In the genomic region with DNA sequence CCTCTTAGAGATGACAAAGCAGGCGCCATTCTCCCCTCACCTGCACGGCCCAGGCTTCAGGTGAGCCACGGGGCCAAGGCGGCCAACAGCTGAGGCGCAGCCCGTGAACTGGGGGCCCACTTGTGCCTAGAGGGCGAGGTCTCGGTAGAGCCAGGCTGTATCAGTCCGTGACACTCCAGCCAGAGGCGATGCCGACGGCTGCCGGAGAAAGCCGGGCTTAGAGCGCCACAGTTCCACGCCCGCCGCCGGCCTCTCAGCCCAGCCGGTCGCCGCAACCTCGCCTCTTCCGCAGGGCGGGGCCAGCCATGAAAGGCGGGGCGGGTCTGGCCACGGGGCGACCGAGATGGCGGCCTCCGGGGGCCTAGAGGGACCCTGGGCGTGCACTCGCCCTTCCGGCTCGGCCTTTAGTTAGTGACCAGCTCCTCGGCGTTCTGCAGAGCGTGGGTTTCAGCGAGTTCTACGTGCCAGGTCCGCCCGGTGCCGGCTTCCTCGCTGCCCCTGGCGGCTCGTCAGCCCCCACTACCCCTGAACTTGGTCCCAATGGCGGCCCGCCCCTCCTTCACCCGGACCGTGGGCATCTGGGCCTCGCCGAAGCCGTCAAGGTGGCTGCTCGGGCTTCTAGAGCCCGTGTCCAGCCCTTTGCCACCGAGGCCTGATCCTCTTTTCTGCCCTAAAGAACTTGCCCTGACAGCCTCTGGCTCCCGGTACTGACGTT, we compare ENCODE assay signal across 8 cellular contexts. TPM values are rescaled to one million over a fixed set of nuclear protein-coding genes. Genes with fewer than 3 reads are reported as not detected.
DNase-seq lines count a peak whose midpoint lies in the region; ATAC-seq and TF ChIP-seq lines count a peak whose summit lies in the region.

A gene (plus strand): TSS at position 390 of the 715 bp plus-strand sequence. CDS start 881 bp downstream, outside the sequence.

- H3K4me1 Mint-ChIP-seq in naive thymus-derived CD4-positive, alpha-beta T cell, result peaks cover 17 to 39% (median 27%) of the 10 kb centered on the region in 7 donors
- peaks cover 13 to 45% of the 10 kb centered on the region in 2 donors for H3K4me1 Mint-ChIP-seq in stimulated activated naive B cell treated with anti-CD40 and anti-IgM and Interleukin-4, amounts not matched to agents 10 μg/mL and 1 μg/mL and 100 μg/mL, for 72 hours

- intact Hi-C loops in naive thymus-derived CD4-positive, alpha-beta T cell (cut with micrococcal nuclease), result loop anchor here (1.0 to 10.0 kb wide), 10 partner anchors 18 to 1490 kb away; a partner anchor contains a TSS

- peak in 1 of 6 experiments; percentile 10 for TF ChIP-seq CTCF in Peyer's patch (IDR thresholded peaks at IDR 0.05)

- DNase-seq in DMS53 (lab: John Stamatoyannopoulos, UW), result peak; percentile 85
- DNase-seq in Peyer's patch, result peak; percentile 86 to 96 (median 95)
- DNase-seq in activated T-helper 1 cell treated with Interleukin-2 at 50 U/mL for 16 hours (ENCODE audit: low read depth), result peak; percentile 75
- DNase-seq in fibroblast of gingiva (ENCODE audit: low read depth), result peak; percentile 89
- DNase-seq in naive thymus-derived CD4-positive, alpha-beta T cell, result peak; percentile 43 to 90 (median 73)
- peak; percentile 88 for DNase-seq in stimulated activated naive B cell treated with anti-CD40 and anti-IgM and Interleukin-4, amounts not matched to agents 10 μg/mL and 1 μg/mL and 100 μg/mL, for 72 hours

- no peaks in the 10 kb centered on the region for H3K9me3 ChIP-seq in HUES64 (ENCODE audit: insufficient read depth, low read depth, low read length)
- H3K9me3 ChIP-seq in Peyer's patch, result no peaks in the 10 kb centered on the region
- no peaks in the 10 kb centered on the region for H3K9me3 ChIP-seq in naive thymus-derived CD4-positive, alpha-beta T cell (ENCODE audit: control insufficient read depth in 2 of 3, low read length in 3 of 3)

- H3K4me1 ChIP-seq in HUES64 (ENCODE audit: insufficient read depth, low read length), result peaks cover 11% of the 10 kb centered on the region
- peaks cover 0 to 9% (median 0%) of the 10 kb centered on the region in 4 donors for H3K4me1 ChIP-seq in Peyer's patch
- peaks cover 0 to 15% of the 10 kb centered on the region in 2 donors for H3K4me1 ChIP-seq in naive thymus-derived CD4-positive, alpha-beta T cell (ENCODE audit: control insufficient read depth in 2 of 2, insufficient read depth in 2 of 2, low read length in 2 of 2)

- 1% methylated on average over 59 of the region's 59 CpGs for WGBS in HUES64

- peak; percentile 99 for ATAC-seq in GM21515 (IDR thresholded peaks at IDR 0.05; ENCODE audit: unreplicated experiment)
- ATAC-seq in naive thymus-derived CD4-positive, alpha-beta T cell, result peak; percentile 99
- peak; percentile 98 to 99 for ATAC-seq in stimulated activated naive B cell treated with anti-CD40 and anti-IgM and Interleukin-4, amounts not matched to agents 10 μg/mL and 1 μg/mL and 100 μg/mL, for 72 hours (replicated peaks)

- H3K4me3 ChIP-seq in HUES64 (ENCODE audit: low read length) (peak within 1 kb of the TSS; percentile 70), Peyer's patch (peak within 1 kb of the TSS; percentile 63 to 93 (median 72))
- H3K4me3 ChIP-seq in naive thymus-derived CD4-positive, alpha-beta T cell (ENCODE audit: low read length), result peak within 1 kb of the TSS; percentile 69

- H3K9me3 Mint-ChIP-seq in naive thymus-derived CD4-positive, alpha-beta T cell, result no peaks in the 10 kb centered on the region
- H3K9me3 Mint-ChIP-seq in stimulated activated naive B cell treated with anti-CD40 and anti-IgM and Interleukin-4, amounts not matched to agents 10 μg/mL and 1 μg/mL and 100 μg/mL, for 72 hours, result no peaks in the 10 kb centered on the region

- H3K27me3 ChIP-seq in HUES64 (ENCODE audit: insufficient read depth, low read length) (no peaks in the 10 kb centered on the region), Peyer's patch (no peaks in the 10 kb centered on the region)
- no peaks in the 10 kb centered on the region for H3K27me3 ChIP-seq in naive thymus-derived CD4-positive, alpha-beta T cell (ENCODE audit: control insufficient read depth in 2 of 2, insufficient read depth in 2 of 2, low read length in 2 of 2)

- TF ChIP-seq POLR2A in Peyer's patch (IDR thresholded peaks at IDR 0.05), result peak; percentile 89 to 91

- H3K4me3 Mint-ChIP-seq in naive thymus-derived CD4-positive, alpha-beta T cell, result peak within 1 kb of the TSS; percentile 85 to 97 (median 96)
- peak within 1 kb of the TSS; percentile 98 for H3K4me3 Mint-ChIP-seq in stimulated activated naive B cell treated with anti-CD40 and anti-IgM and Interleukin-4, amounts not matched to agents 10 μg/mL and 1 μg/mL and 100 μg/mL, for 72 hours

- H3K9ac ChIP-seq in HUES64 (ENCODE audit: low read depth, low read length), result peak within 1 kb of the TSS; percentile 86

- H3K27ac ChIP-seq in HUES64 (ENCODE audit: low read depth, low read length), result peak within 1 kb of the TSS; percentile 77
- peak within 1 kb of the TSS; percentile 84 to 90 (median 86) for H3K27ac ChIP-seq in Peyer's patch
- H3K27ac ChIP-seq in naive thymus-derived CD4-positive, alpha-beta T cell (ENCODE audit: low read depth, low read length), result peak within 1 kb of the TSS; percentile 81

- H3K27me3 Mint-ChIP-seq in naive thymus-derived CD4-positive, alpha-beta T cell, result no peaks in the 10 kb centered on the region
- no peaks in the 10 kb centered on the region for H3K27me3 Mint-ChIP-seq in stimulated activated naive B cell treated with anti-CD40 and anti-IgM and Interleukin-4, amounts not matched to agents 10 μg/mL and 1 μg/mL and 100 μg/mL, for 72 hours

- POLR2A ChIA-PET in naive thymus-derived CD4-positive, alpha-beta T cell (lab: Charles Lee), result interaction anchor here (0.9 to 4.3 kb wide), 10 partner anchors 19 to 217 kb away, joined by 3 to 37 read pairs (median 6); a partner anchor contains a TSS

- H3K36me3 Mint-ChIP-seq in naive thymus-derived CD4-positive, alpha-beta T cell, result peaks cover 15 to 39% (median 26%) of the 10 kb centered on the region in 5 donors
- H3K36me3 Mint-ChIP-seq in stimulated activated naive B cell treated with anti-CD40 and anti-IgM and Interleukin-4, amounts not matched to agents 10 μg/mL and 1 μg/mL and 100 μg/mL, for 72 hours, result peaks cover 34 to 46% of the 10 kb centered on the region in 2 donors

- H3K27ac Mint-ChIP-seq in naive thymus-derived CD4-positive, alpha-beta T cell, result peak within 1 kb of the TSS; percentile 91 to 98 (median 97)
- peak within 1 kb of the TSS; percentile 99 for H3K27ac Mint-ChIP-seq in stimulated activated naive B cell treated with anti-CD40 and anti-IgM and Interleukin-4, amounts not matched to agents 10 μg/mL and 1 μg/mL and 100 μg/mL, for 72 hours

- H3K36me3 ChIP-seq in HUES64 (ENCODE audit: insufficient read depth, low read length), result peaks cover 30% of the 10 kb centered on the region
- H3K36me3 ChIP-seq in Peyer's patch, result peaks cover 0 to 33% (median 0%) of the 10 kb centered on the region in 3 donors
- peaks cover 0 to 7% (median 0%) of the 10 kb centered on the region in 3 experiments for H3K36me3 ChIP-seq in naive thymus-derived CD4-positive, alpha-beta T cell (ENCODE audit: control insufficient read depth in 2 of 3, insufficient read depth in 3 of 3, low read length in 3 of 3)

- CTCF ChIA-PET in naive thymus-derived CD4-positive, alpha-beta T cell (lab: Charles Lee), result no interaction called here

RNA-seq across cellular contexts. Expression of the gene that starts here (rescaled TPM):
- polyA plus RNA-seq in HUES64 (2013, experiment 1 of 2), result 9.5 TPM
- polyA plus RNA-seq in HUES64 (2013, experiment 2 of 2), result 10.7 TPM
- total RNA-seq in Peyer's patch, result 10 to 100 TPM; 13.3 to 50.3 (median 30.3) TPM
- total RNA-seq in naive thymus-derived CD4-positive, alpha-beta T cell, result 10 to 100 TPM; 14.6 to 26.9 (median 21.9) TPM
- polyA plus RNA-seq in naive thymus-derived CD4-positive, alpha-beta T cell, result 1 to 10 TPM; 2.8 to 4.6 TPM

Comparison
In these comparisons a context has a peak if more than half of its experiments do, and no peak if none do; other contexts are left out.
1. Peak in every context shown above with its lines: DNase-seq, ATAC-seq, H3K4me3 ChIP-seq and H3K27ac ChIP-seq.